In genomic region chr5:99033014-99033931, GRCh38 we compare ENCODE assay signal across 8 cellular contexts.
DNase-seq lines count a peak whose midpoint lies in the region; ATAC-seq and TF ChIP-seq lines count a peak whose summit lies in the region.

No MANE protein-coding gene starts in this region.

- peak overlapping the region; percentile 69 for H3K4me3 Mint-ChIP-seq in activated CD4-positive, alpha-beta T cell treated with anti-CD3 and anti-CD28 coated beads for 36 hours
- peak overlapping the region; percentile 58 for H3K4me3 Mint-ChIP-seq in dendritic cell treated with granulocyte-macrophage colony-stimulating factor and Interleukin-4, amounts not matched to agents 40 ng/mL and 50 ng/mL, for 4 days

- H3K4me3 ChIP-seq in MG63 (peak overlapping the region; percentile 46), neutrophil (ENCODE audit: low read depth in 1 of 2, low read length in 1 of 2) (peak overlapping the region; percentile 59 to 63)

- H3K36me3 Mint-ChIP-seq in activated CD4-positive, alpha-beta T cell treated with anti-CD3 and anti-CD28 coated beads for 36 hours (ENCODE audit: low read depth) = peaks cover 4% of the 10 kb centered on the region
- no peaks in the 10 kb centered on the region for H3K36me3 Mint-ChIP-seq in dendritic cell treated with granulocyte-macrophage colony-stimulating factor and Interleukin-4, amounts not matched to agents 40 ng/mL and 50 ng/mL, for 4 days (ENCODE audit: low read depth)

- no peaks in the 10 kb centered on the region for H3K27me3 Mint-ChIP-seq in activated CD4-positive, alpha-beta T cell treated with anti-CD3 and anti-CD28 coated beads for 36 hours
- no peaks in the 10 kb centered on the region for H3K27me3 Mint-ChIP-seq in dendritic cell treated with granulocyte-macrophage colony-stimulating factor and Interleukin-4, amounts not matched to agents 40 ng/mL and 50 ng/mL, for 4 days

- no peaks in the 10 kb centered on the region for H3K9me3 ChIP-seq in MG63
- H3K9me3 ChIP-seq in neutrophil = no peaks in the 10 kb centered on the region

- no peaks in the 10 kb centered on the region for H3K27me3 ChIP-seq in MG63
- no peaks in the 10 kb centered on the region for H3K27me3 ChIP-seq in neutrophil

- peaks cover 69% of the 10 kb centered on the region for H3K4me1 Mint-ChIP-seq in activated CD4-positive, alpha-beta T cell treated with anti-CD3 and anti-CD28 coated beads for 36 hours
- H3K4me1 Mint-ChIP-seq in dendritic cell treated with granulocyte-macrophage colony-stimulating factor and Interleukin-4, amounts not matched to agents 40 ng/mL and 50 ng/mL, for 4 days (ENCODE audit: low read depth) = peaks cover 63% of the 10 kb centered on the region

- H3K27ac Mint-ChIP-seq in activated CD4-positive, alpha-beta T cell treated with anti-CD3 and anti-CD28 coated beads for 36 hours = peak overlapping the region; percentile 87
- H3K27ac Mint-ChIP-seq in dendritic cell treated with granulocyte-macrophage colony-stimulating factor and Interleukin-4, amounts not matched to agents 40 ng/mL and 50 ng/mL, for 4 days = peak overlapping the region; percentile 24

- H3K9me3 Mint-ChIP-seq in activated CD4-positive, alpha-beta T cell treated with anti-CD3 and anti-CD28 coated beads for 36 hours (ENCODE audit: low read depth) = peaks cover 2% of the 10 kb centered on the region
- no peaks in the 10 kb centered on the region for H3K9me3 Mint-ChIP-seq in dendritic cell treated with granulocyte-macrophage colony-stimulating factor and Interleukin-4, amounts not matched to agents 40 ng/mL and 50 ng/mL, for 4 days

- ATAC-seq in activated CD4-positive, alpha-beta T cell treated with anti-CD3 and anti-CD28 coated beads for 36 hours = peak; percentile 33
- ATAC-seq in HG02840 (IDR thresholded peaks at IDR 0.05; ENCODE audit: low FRiP score, unreplicated experiment) = no peak

- H3K36me3 ChIP-seq in MG63 (no peaks in the 10 kb centered on the region), neutrophil (no peaks in the 10 kb centered on the region)

- peaks cover 11 to 20% of the 10 kb centered on the region in 2 experiments for H3K4me1 ChIP-seq in neutrophil (ENCODE audit: control insufficient read depth in 1 of 2, insufficient read depth in 1 of 2, low read depth in 1 of 2, low read length in 1 of 2)

- POLR2A ChIA-PET in activated CD4-positive, alpha-beta T cell treated with anti-CD3 and anti-CD28 coated beads for 36 hours (lab: Charles Lee) = no interaction called here

- TF ChIP-seq CTCF in neutrophil (IDR thresholded peaks at IDR 0.05) = no peak

- CTCF ChIA-PET in activated CD4-positive, alpha-beta T cell treated with anti-CD3 and anti-CD28 coated beads for 36 hours (lab: Charles Lee) = interaction anchor here (0.7 to 1.5 kb wide), 8 partner anchors 13 to 170 kb away, joined by 3 to 5 read pairs (median 3); no protein-coding TSS in a partner anchor

- peak overlapping the region; percentile 80 for H3K27ac ChIP-seq in neutrophil

- intact Hi-C loops in activated CD4-positive, alpha-beta T cell treated with anti-CD3 and anti-CD28 coated beads for 36 hours (cut with DNase I, micrococcal nuclease) = loop anchor here (1.0 to 2.0 kb wide), 4 partner anchors 106 to 262 kb away; partner anchors contain the start of gene RGMB (in 1 of the 2)
- intact Hi-C loops in dendritic cell treated with granulocyte-macrophage colony-stimulating factor and Interleukin-4, amounts not matched to agents 40 ng/mL and 50 ng/mL, for 4 days (cut with micrococcal nuclease) = loop anchor here (2.0 to 5.0 kb wide), 2 partner anchors 28 to 41 kb away; no protein-coding TSS in a partner anchor

- DNase-seq in activated CD4-positive, alpha-beta T cell treated with anti-CD3 and anti-CD28 coated beads for 36 hours = no peak
- no peak for DNase-seq in activated CD4-positive, alpha-beta T cell treated with anti-CD3 and anti-CD28 coated beads, Interleukin-2, amount 50 U/mL, for 4 hours
- DNase-seq in MG63 (no peak), putamen (ENCODE audit: low spot score) (no peak), HK-2 (ENCODE audit: unreplicated experiment) (no peak)
